ENCODE assay signal across 8 cellular contexts in genomic region chr11:13008625-13009475, GRCh38. TPM values are rescaled to one million over a fixed set of nuclear protein-coding genes. Genes with fewer than 3 reads are reported as not detected.
A peak's percentile ranks its signal among the peaks of the same experiment; 100 is the strongest.
DNase-seq lines count a peak whose midpoint lies in the region; ATAC-seq lines count a peak whose summit lies in the region.

TSS of gene RASSF10 (plus strand) at chr11:13009316. CDS start at chr11:13009577, 261 bp downstream.

- H3K4me2 ChIP-seq in trophoblast cell (ENCODE audit: low read length) = peak within 1 kb of the TSS; percentile 90

- peaks cover 3% of the 10 kb centered on the region for H3K9me3 ChIP-seq in trophoblast cell (ENCODE audit: insufficient read depth, low read depth, low read length)

- H3K27ac ChIP-seq in trophoblast cell (ENCODE audit: low read depth, low read length) = no peak within 1 kb of the TSS

- peaks cover 3% of the 10 kb centered on the region for H3K4me1 Mint-ChIP-seq in activated CD4-positive, alpha-beta memory T cell treated with anti-CD3 and anti-CD28 coated beads, Interleukin-2, amount 10 ng/mL, durations not matched to agents 7 days and 5 days

- H4K8ac ChIP-seq in trophoblast cell (ENCODE audit: low read depth, low read length) = no peak within 1 kb of the TSS

- H3K14ac ChIP-seq in trophoblast cell (ENCODE audit: low read length) = no peak within 1 kb of the TSS

- no peak within 1 kb of the TSS for H3K4ac ChIP-seq in trophoblast cell (ENCODE audit: low read depth, low read length)

- POLR2A ChIA-PET in activated CD4-positive, alpha-beta memory T cell treated with anti-CD3 and anti-CD28 coated beads, Interleukin-2, amount 10 ng/mL, durations not matched to agents 7 days and 5 days (lab: Charles Lee) = no interaction called here

- H2BK5ac ChIP-seq in trophoblast cell (ENCODE audit: low read depth, low read length, poor library complexity) = no peak within 1 kb of the TSS

- no peak within 1 kb of the TSS for H2BK12ac ChIP-seq in trophoblast cell (ENCODE audit: low read length)

- no peaks in the 10 kb centered on the region for H3K36me3 Mint-ChIP-seq in activated CD4-positive, alpha-beta memory T cell treated with anti-CD3 and anti-CD28 coated beads, Interleukin-2, amount 10 ng/mL, durations not matched to agents 7 days and 5 days (ENCODE audit: low read depth)

- peak; percentile 54 for DNase-seq in ELR (ENCODE audit: low read depth)
- peak; percentile 95 for DNase-seq in HuH-7 (ENCODE audit: low spot score)
- no peak for DNase-seq in activated CD4-positive, alpha-beta memory T cell treated with anti-CD3 and anti-CD28 coated beads, Interleukin-2, amount 10 ng/mL, durations not matched to agents 7 days and 5 days
- no peak for DNase-seq in Right ventricle myocardium inferior (ENCODE audit: missing footprints)
- DNase-seq in trophoblast cell = peak; percentile 43 to 75
- no peak for DNase-seq in central memory CD4-positive, alpha-beta T cell

- H4K12ac ChIP-seq in trophoblast cell (ENCODE audit: low read depth, low read length) = no peak within 1 kb of the TSS

- H3K4me3 Mint-ChIP-seq in activated CD4-positive, alpha-beta memory T cell treated with anti-CD3 and anti-CD28 coated beads, Interleukin-2, amount 10 ng/mL, durations not matched to agents 7 days and 5 days = peak within 1 kb of the TSS; percentile 37

- no peaks in the 10 kb centered on the region for H3K79me2 ChIP-seq in trophoblast cell (ENCODE audit: control insufficient read depth, insufficient read depth, low read length, poor library complexity)

- peak within 1 kb of the TSS; percentile 77 for H3K4me3 ChIP-seq in trophoblast cell (ENCODE audit: low read depth, low read length)

- H3K9me3 Mint-ChIP-seq in activated CD4-positive, alpha-beta memory T cell treated with anti-CD3 and anti-CD28 coated beads, Interleukin-2, amount 10 ng/mL, durations not matched to agents 7 days and 5 days = no peaks in the 10 kb centered on the region

- intact Hi-C loops in Right ventricle myocardium inferior (cut with DNase I) = no loop called here

- peak within 1 kb of the TSS; percentile 50 for H2AFZ ChIP-seq in trophoblast cell (ENCODE audit: insufficient read depth, low read length, poor library complexity)

- H2AK5ac ChIP-seq in trophoblast cell (ENCODE audit: low read length) = no peak within 1 kb of the TSS

- H3K27ac Mint-ChIP-seq in activated CD4-positive, alpha-beta memory T cell treated with anti-CD3 and anti-CD28 coated beads, Interleukin-2, amount 10 ng/mL, durations not matched to agents 7 days and 5 days = no peak within 1 kb of the TSS

- peak; percentile 73 for ATAC-seq in Right ventricle myocardium inferior
- ATAC-seq in GM19452 (IDR thresholded peaks at IDR 0.05; ENCODE audit: unreplicated experiment) = no peak
- ATAC-seq in HG02840 (IDR thresholded peaks at IDR 0.05; ENCODE audit: low FRiP score, unreplicated experiment) = no peak

- H3K9ac ChIP-seq in trophoblast cell (ENCODE audit: low read length) = no peak within 1 kb of the TSS

- peaks cover 22 to 23% of the 10 kb centered on the region in 2 experiments for H3K4me1 ChIP-seq in trophoblast cell (ENCODE audit: control insufficient read depth in 1 of 2, insufficient read depth in 2 of 2, low read length in 2 of 2)

- CTCF ChIA-PET in activated CD4-positive, alpha-beta memory T cell treated with anti-CD3 and anti-CD28 coated beads, Interleukin-2, amount 10 ng/mL, durations not matched to agents 7 days and 5 days (lab: Charles Lee) = no interaction called here

- peaks cover 22% of the 10 kb centered on the region for H3K27me3 ChIP-seq in trophoblast cell (ENCODE audit: insufficient read depth, low read length)

- no CpG with 5 or more reads among the region's 68 CpGs for WGBS in trophoblast cell (ENCODE audit: extremely low coverage, insufficient coverage, insufficient read length)

- no peak within 1 kb of the TSS for H4K91ac ChIP-seq in trophoblast cell (ENCODE audit: low read depth, low read length)

- H3K36me3 ChIP-seq in trophoblast cell (ENCODE audit: control insufficient read depth in 1 of 2, insufficient read depth in 2 of 2, low read length in 2 of 2) = no peaks in the 10 kb centered on the region

- no peak within 1 kb of the TSS for H3K23ac ChIP-seq in trophoblast cell (ENCODE audit: low read length)

- peaks cover 74% of the 10 kb centered on the region for H3K27me3 Mint-ChIP-seq in activated CD4-positive, alpha-beta memory T cell treated with anti-CD3 and anti-CD28 coated beads, Interleukin-2, amount 10 ng/mL, durations not matched to agents 7 days and 5 days

- H3K18ac ChIP-seq in trophoblast cell (ENCODE audit: low read length) = peak within 1 kb of the TSS; percentile 18

- peaks cover 2% of the 10 kb centered on the region for H3K79me1 ChIP-seq in trophoblast cell (ENCODE audit: low read length)

- H2BK120ac ChIP-seq in trophoblast cell (ENCODE audit: insufficient read depth, low read length, poor library complexity) = no peak within 1 kb of the TSS

RNA-seq across cellular contexts. Expression of gene RASSF10, which starts in this region (rescaled TPM):
- total RNA-seq in activated CD4-positive, alpha-beta memory T cell treated with anti-CD3 and anti-CD28 coated beads, Interleukin-2, amount 10 ng/mL, durations not matched to agents 7 days and 5 days = not detected
- total RNA-seq in Right ventricle myocardium inferior = 0.19 TPM
- 4.3 and 4.5 TPM in 2 replicates for polyA plus RNA-seq in trophoblast cell (2013)

Comparison
In these comparisons a context has a peak if more than half of its experiments do, and no peak if none do; other contexts are left out.
1. Peak in ATAC-seq in Right ventricle myocardium inferior; RNA of the gene not detected or under 1 TPM.
2. DNase-seq: peak in ELR (single experiment), HuH-7 (single experiment) and trophoblast cell (2 of 2); none in activated CD4-positive, alpha-beta memory T cell treated with anti-CD3 and anti-CD28 coated beads, Interleukin-2, amount 10 ng/mL, durations not matched to agents 7 days and 5 days (single experiment), Right ventricle myocardium inferior (single experiment) and central memory CD4-positive, alpha-beta T cell (single experiment).